ENCODE assay signal across 1 cellular context in the genomic region with DNA sequence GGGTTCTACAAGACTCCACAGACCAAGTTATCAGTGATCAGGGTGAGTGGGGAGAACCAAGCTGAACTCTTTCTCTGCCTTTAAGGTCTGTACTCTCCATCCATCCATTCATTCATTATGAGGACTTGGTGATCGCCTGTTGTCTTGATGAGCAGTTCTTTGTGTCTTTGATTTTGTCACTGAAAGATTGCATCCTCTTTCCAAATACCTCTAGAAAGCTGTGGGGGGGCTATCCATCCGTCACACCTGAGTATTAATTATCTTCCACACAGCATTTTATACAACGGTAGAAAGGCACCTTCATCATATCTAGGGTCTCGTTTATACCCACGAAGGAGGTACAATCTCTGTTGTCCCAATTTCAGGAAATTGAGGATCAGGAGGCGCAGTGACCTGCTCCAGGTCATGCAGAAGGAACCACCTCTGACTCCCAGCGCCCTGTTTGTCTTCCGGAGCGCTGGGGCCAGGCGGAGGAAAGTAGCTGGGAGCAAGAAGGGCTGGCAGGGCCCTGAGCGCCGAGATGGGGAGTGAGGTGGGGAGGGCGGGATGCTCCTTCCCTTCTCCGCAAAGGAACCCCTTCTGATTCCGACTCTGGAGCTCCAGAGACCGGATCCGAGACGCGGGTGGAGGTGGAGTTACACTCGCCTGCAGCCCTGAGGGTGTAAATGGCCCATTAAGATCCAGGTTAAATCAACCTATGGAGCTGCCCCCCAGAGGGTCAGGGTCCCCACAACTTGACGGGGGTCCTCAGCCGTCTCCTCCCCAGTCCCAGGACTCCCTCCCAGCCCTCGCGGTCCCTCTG.
TF ChIP-seq lines count a peak whose summit lies in the region.

No MANE protein-coding gene starts in this region.

TF ChIP-seq in H1, 55 proteins besides CTCF, POLR2A, EP300 and RAD21:
- peak; percentile 32; the same call in 1 of the 2 replicates for TF ChIP-seq PHF8 (conservative IDR thresholded peaks at IDR 0.05; ENCODE audit: low read depth, low read length)
- TF ChIP-seq KDM4A (IDR thresholded peaks at IDR 0.05; ENCODE audit: low read depth, low read length, severe bottlenecking) = peak; percentile 83
- TF ChIP-seq BRCA1 (IDR thresholded peaks at IDR 0.05; ENCODE audit: low read depth, low read length) = no peak
TF ChIP-seq in H1: peak in this region for 2.
